9 cellular contexts compared by ENCODE assay signal in genomic region chr6:35737413-35738211, GRCh38. TPM values are rescaled to one million over a fixed set of nuclear protein-coding genes. Genes with fewer than 3 reads are reported as not detected.
DNase-seq lines count a peak whose midpoint lies in the region; ATAC-seq and TF ChIP-seq lines count a peak whose summit lies in the region.
"Had no signal": no experiment of that assay in that cellular context is flagged by ENCODE, and none has a peak within 500 bp of the region (broad histone marks: within the 10 kb centered on the region; RNA-seq: fewer than 3 reads in every experiment).

No MANE protein-coding gene starts in this region.

- intact Hi-C loops in aorta (cut with DNase I): loop anchor here (1.0 to 2.0 kb wide), 4 partner anchors 153 to 215 kb away; no protein-coding TSS in a partner anchor

- peaks cover 0 to 5% of the 10 kb centered on the region in 2 donors for H3K4me1 ChIP-seq in aorta (ENCODE audit: control insufficient read depth in 1 of 2, insufficient read depth in 2 of 2, low read length in 2 of 2)

- H3K4me3 Mint-ChIP-seq in chondrocyte (ENCODE audit: unreplicated experiment): no peak overlapping the region

- no peaks in the 10 kb centered on the region for H3K36me3 Mint-ChIP-seq in chondrocyte (ENCODE audit: low read depth)

- TF ChIP-seq CTCF in 22Rv1 (IDR thresholded peaks at IDR 0.05) (peak; percentile 91), GM10248 (IDR thresholded peaks at IDR 0.05; ENCODE audit: control extremely low read depth, extremely low read depth, low read depth, missing control alignments) (peak; percentile 64), chondrocyte (IDR thresholded peaks at IDR 0.05) (peak; percentile 89)

- CTCF ChIA-PET in GM10248 (lab: Yijun Ruan, JAX): interaction anchor here (0.8 to 9.9 kb wide), 58 partner anchors 9 to 478 kb away, joined by 3 to 213 read pairs (median 8); partner anchors contain the start of genes CLPS and ZNF76

- H3K27me3 Mint-ChIP-seq in chondrocyte (ENCODE audit: low read depth): no peaks in the 10 kb centered on the region

- no peak overlapping the region for H3K4me3 ChIP-seq in aorta (ENCODE audit: low read length in 2 of 2)

- POLR2A ChIA-PET in GM10248 (lab: Yijun Ruan, JAX): interaction anchor here (0.6 kb wide), 1 partner anchor 215 kb away, joined by 4 read pairs; no protein-coding TSS in a partner anchor

- peak overlapping the region; percentile 27 for H3K27ac Mint-ChIP-seq in chondrocyte (ENCODE audit: unreplicated experiment)

- peak; percentile 89 for ATAC-seq in aorta (ENCODE audit: low FRiP score)
- ATAC-seq in GM19351 (IDR thresholded peaks at IDR 0.05; ENCODE audit: unreplicated experiment): no peak

- 57 to 63% methylated on average over 16 of the region's 16 CpGs for WGBS in aorta, 2 donors

- H3K27ac ChIP-seq in 22Rv1 (peak overlapping the region; percentile 100; the same call in 1 of the 2 replicates), aorta (ENCODE audit: low read depth in 1 of 2, low read length in 2 of 2) (no peak overlapping the region)

- DNase-seq in GM10248 (ENCODE audit: extremely low spot score) (peak; percentile 82), NCI-H1105 (lab: John Stamatoyannopoulos, UW) (peak; percentile 67), SHP77 treated with DMSO at 0.1 percent for 48 hours (lab: John Stamatoyannopoulos, UW) (peak; percentile 80), chondrocyte (ENCODE audit: low spot score) (no peak), lung microvascular endothelial cell (ENCODE audit: low read depth in 2 of 2) (peak; percentile 88 to 91), aorta (no peak)

- no peaks in the 10 kb centered on the region for H3K27me3 ChIP-seq in aorta (ENCODE audit: control insufficient read depth in 1 of 2, insufficient read depth in 2 of 2, low read length in 1 of 2)

- no peaks in the 10 kb centered on the region for H3K9me3 ChIP-seq in aorta (ENCODE audit: control insufficient read depth, low read length)

- peaks cover 35% of the 10 kb centered on the region for H3K4me1 Mint-ChIP-seq in chondrocyte (ENCODE audit: low read depth)

- H3K9me3 Mint-ChIP-seq in chondrocyte (ENCODE audit: low read depth): no peaks in the 10 kb centered on the region

- no peaks in the 10 kb centered on the region for H3K36me3 ChIP-seq in aorta (ENCODE audit: control insufficient read depth in 1 of 2, insufficient read depth in 2 of 2, low read length in 1 of 2)

RNA-seq across cellular contexts. Expression of gene ARMC12, which starts 0.8 kb away (rescaled TPM):
- total RNA-seq in chondrocyte: 1.8 to 1.9 TPM (median 1.8 TPM) in 3 replicates
- total RNA-seq in lung microvascular endothelial cell: 0.22 and 0.40 TPM in 2 replicates
- total RNA-seq in aorta: 1 to 10 TPM in 1 of 2 donors, under 1 TPM in 1; 0.52 to 1.4 TPM
- 1 to 10 TPM in 1 of 2 donors, under 1 TPM in 1; 0.25 to 6.4 TPM for polyA plus RNA-seq in aorta
- total RNA-seq: glomerular endothelial cell had no signal

RNA-seq across cellular contexts. Expression of gene CLPSL2, which starts 38.8 kb away (rescaled TPM):
- total RNA-seq in chondrocyte (not detected in 3 replicates), lung microvascular endothelial cell (not detected in 2 replicates), aorta (not detected)
- not detected for polyA plus RNA-seq in aorta
- total RNA-seq: glomerular endothelial cell had no signal

RNA-seq across cellular contexts. Expression of gene CLPSL1, which starts 43.2 kb away (rescaled TPM):
- not detected in 3 replicates for total RNA-seq in chondrocyte
- not detected in 2 replicates for total RNA-seq in lung microvascular endothelial cell
- total RNA-seq in aorta: not detected
- not detected for polyA plus RNA-seq in aorta
- total RNA-seq: glomerular endothelial cell had no signal

RNA-seq across cellular contexts. Expression of gene FKBP5, which starts 48.9 kb away (rescaled TPM):
- 139 to 237 TPM (median 143 TPM) in 3 replicates for total RNA-seq in chondrocyte
- total RNA-seq in lung microvascular endothelial cell: 37.3 and 40.1 TPM in 2 replicates
- 10 to 100 TPM; 25.1 to 96.1 TPM for total RNA-seq in aorta
- polyA plus RNA-seq in aorta: 100 to 1,000 TPM in 1 of 2 donors, 10 to 100 TPM in 1; 79.2 to 102 TPM

RNA-seq across cellular contexts. Expression of gene CLPS, which starts 59.5 kb away (rescaled TPM):
- not detected in 3 replicates for total RNA-seq in chondrocyte
- not detected in 2 replicates for total RNA-seq in lung microvascular endothelial cell
- 1 to 10 TPM; 2.7 to 3.2 TPM for total RNA-seq in aorta
- polyA plus RNA-seq in aorta: 1 to 10 TPM; 3.5 to 7.9 TPM
- total RNA-seq: glomerular endothelial cell had no signal

Comparison
In these comparisons a context has a peak if more than half of its experiments do, and no peak if none do; other contexts are left out.
1. DNase-seq: peak in GM10248 (single experiment), NCI-H1105 (single experiment), SHP77 treated with DMSO at 0.1 percent for 48 hours (single experiment) and lung microvascular endothelial cell (2 of 2); none in chondrocyte (single experiment) and aorta (0 of 2).
2. Peak in every context shown above with its lines, with median percentiles within 50 percentile points of each other: CTCF ChIP-seq.